In the genomic region with DNA sequence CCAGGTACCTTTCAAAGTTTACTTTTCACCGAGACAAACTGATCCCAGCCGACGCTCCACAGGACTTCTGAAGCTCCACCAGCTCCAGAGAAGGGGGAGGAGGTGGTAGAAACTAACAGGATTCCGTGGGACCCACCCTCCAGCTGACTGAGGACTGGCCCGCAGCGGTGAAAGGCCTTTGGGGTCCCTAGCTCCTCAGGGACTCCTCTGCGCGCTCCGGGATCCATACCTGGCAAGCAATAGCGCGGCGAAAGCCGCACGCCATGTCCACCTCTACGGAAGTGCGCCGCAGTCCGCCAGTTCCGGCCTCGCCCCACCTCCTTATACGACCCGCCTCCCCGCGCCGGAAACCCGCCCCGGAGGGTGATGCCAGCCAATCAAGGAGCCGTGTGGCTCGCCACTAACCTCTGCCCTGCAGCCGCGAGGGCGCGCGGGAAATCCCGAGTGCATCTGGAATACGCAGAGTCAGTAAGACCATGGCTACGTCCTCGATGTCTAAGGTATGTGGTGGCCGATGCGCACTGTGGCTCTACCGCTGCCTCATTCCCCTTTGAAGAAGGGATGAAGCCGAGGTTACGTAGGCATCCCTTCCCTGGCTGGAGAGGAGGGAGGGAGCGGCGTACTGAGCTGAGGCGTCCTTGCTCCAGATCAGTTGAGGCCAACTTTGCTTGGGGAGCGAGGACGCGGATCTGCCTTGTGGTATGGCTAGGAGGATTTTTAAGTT, we compare ENCODE assay signal across 1 cellular context.
TF ChIP-seq lines count a peak whose summit lies in the region.

A gene (plus strand): TSS at position 443 of the 724 bp plus-strand sequence. CDS start 34 bp downstream, at position 477.
A gene with protein sequence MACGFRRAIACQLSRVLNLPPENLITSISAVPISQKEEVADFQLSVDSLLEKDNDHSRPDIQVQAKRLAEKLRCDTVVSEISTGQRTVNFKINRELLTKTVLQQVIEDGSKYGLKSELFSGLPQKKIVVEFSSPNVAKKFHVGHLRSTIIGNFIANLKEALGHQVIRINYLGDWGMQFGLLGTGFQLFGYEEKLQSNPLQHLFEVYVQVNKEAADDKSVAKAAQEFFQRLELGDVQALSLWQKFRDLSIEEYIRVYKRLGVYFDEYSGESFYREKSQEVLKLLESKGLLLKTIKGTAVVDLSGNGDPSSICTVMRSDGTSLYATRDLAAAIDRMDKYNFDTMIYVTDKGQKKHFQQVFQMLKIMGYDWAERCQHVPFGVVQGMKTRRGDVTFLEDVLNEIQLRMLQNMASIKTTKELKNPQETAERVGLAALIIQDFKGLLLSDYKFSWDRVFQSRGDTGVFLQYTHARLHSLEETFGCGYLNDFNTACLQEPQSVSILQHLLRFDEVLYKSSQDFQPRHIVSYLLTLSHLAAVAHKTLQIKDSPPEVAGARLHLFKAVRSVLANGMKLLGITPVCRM (minus strand): TSS at position 295 of the 724 bp plus-strand sequence. CDS start 30 bp downstream, at position 265.

TF ChIP-seq in K562, 482 proteins besides CTCF, POLR2A, EP300 and RAD21 (continued from another document and continues in another):
- TF ChIP-seq, protein P1, sequence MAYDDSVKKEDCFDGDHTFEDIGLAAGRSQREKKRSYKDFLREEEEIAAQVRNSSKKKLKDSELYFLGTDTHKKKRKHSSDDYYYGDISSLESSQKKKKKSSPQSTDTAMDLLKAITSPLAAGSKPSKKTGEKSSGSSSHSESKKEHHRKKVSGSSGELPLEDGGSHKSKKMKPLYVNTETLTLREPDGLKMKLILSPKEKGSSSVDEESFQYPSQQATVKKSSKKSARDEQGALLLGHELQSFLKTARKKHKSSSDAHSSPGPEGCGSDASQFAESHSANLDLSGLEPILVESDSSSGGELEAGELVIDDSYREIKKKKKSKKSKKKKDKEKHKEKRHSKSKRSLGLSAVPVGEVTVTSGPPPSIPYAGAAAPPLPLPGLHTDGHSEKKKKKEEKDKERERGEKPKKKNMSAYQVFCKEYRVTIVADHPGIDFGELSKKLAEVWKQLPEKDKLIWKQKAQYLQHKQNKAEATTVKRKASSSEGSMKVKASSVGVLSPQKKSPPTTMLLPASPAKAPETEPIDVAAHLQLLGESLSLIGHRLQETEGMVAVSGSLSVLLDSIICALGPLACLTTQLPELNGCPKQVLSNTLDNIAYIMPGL (CRISPR knock-in tag; IDR thresholded peaks at IDR 0.05): no peak
- peak in 1 of 2 experiments; percentile 85; a peak in 2 of 4 replicates for TF ChIP-seq HDAC1 (IDR thresholded peaks at IDR 0.05)
- peak in 1 of 2 experiments; percentile 88; a peak in 2 of 4 replicates for TF ChIP-seq TEAD1 (CRISPR knock-in tag; IDR thresholded peaks at IDR 0.05)
- TF ChIP-seq, protein P2, sequence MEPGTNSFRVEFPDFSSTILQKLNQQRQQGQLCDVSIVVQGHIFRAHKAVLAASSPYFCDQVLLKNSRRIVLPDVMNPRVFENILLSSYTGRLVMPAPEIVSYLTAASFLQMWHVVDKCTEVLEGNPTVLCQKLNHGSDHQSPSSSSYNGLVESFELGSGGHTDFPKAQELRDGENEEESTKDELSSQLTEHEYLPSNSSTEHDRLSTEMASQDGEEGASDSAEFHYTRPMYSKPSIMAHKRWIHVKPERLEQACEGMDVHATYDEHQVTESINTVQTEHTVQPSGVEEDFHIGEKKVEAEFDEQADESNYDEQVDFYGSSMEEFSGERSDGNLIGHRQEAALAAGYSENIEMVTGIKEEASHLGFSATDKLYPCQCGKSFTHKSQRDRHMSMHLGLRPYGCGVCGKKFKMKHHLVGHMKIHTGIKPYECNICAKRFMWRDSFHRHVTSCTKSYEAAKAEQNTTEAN (CRISPR knock-in tag; IDR thresholded peaks at IDR 0.05): peak; percentile 61; the same call in 1 of the 2 replicates
- TF ChIP-seq MAFK (IDR thresholded peaks at IDR 0.05; ENCODE audit: low read length): no peak; the same call in 1 of the 2 replicates
- TF ChIP-seq BCL6 (CRISPR knock-in tag; IDR thresholded peaks at IDR 0.05): no peak
- TF ChIP-seq ZNF217 (CRISPR knock-in tag; IDR thresholded peaks at IDR 0.05): no peak
- TF ChIP-seq ZNF140 (CRISPR knock-in tag; IDR thresholded peaks at IDR 0.05): no peak
- no peak; the same call in 1 of the 2 replicates for TF ChIP-seq ZBED1 (IDR thresholded peaks at IDR 0.05)
- TF ChIP-seq CCAR2 (IDR thresholded peaks at IDR 0.05; ENCODE audit: low read depth, low read length): no peak
- TF ChIP-seq ZNF212 (CRISPR knock-in tag; IDR thresholded peaks at IDR 0.05): no peak
- peak; percentile 78 for TF ChIP-seq ZNF143 (CRISPR knock-in tag; IDR thresholded peaks at IDR 0.05)
- TF ChIP-seq KDM1A (IDR thresholded peaks at IDR 0.05): no peak
- TF ChIP-seq L3MBTL2 (IDR thresholded peaks at IDR 0.05): peak; percentile 80
- TF ChIP-seq POLR2AphosphoS2 (IDR thresholded peaks at IDR 0.05; ENCODE audit: low read length): peak; percentile 46; the same call in 1 of the 2 replicates
- TF ChIP-seq EP400 (IDR thresholded peaks at IDR 0.05): peak; percentile 97
- TF ChIP-seq SMARCB1 (IDR thresholded peaks at IDR 0.05; ENCODE audit: insufficient read length, low read depth): no peak
- peak; percentile 87 for TF ChIP-seq ETV5 (CRISPR knock-in tag; IDR thresholded peaks at IDR 0.05; ENCODE audit: low read depth)
- no peak for TF ChIP-seq ZNF354B (CRISPR knock-in tag; IDR thresholded peaks at IDR 0.05)
- TF ChIP-seq ZNF408 (CRISPR knock-in tag; IDR thresholded peaks at IDR 0.05; ENCODE audit: low read depth): no peak
- TF ChIP-seq SIX5 (IDR thresholded peaks at IDR 0.05; ENCODE audit: borderline replicate concordance in 1 of 2, insufficient read depth in 1 of 2, low read depth in 1 of 2, low read length in 2 of 2): no peak
- TF ChIP-seq NCOA1 (IDR thresholded peaks at IDR 0.05; ENCODE audit: low read depth): no peak
- TF ChIP-seq NFXL1 (CRISPR knock-in tag; IDR thresholded peaks at IDR 0.05): no peak
- TF ChIP-seq ZEB2 (IDR thresholded peaks at IDR 0.05): no peak
- TF ChIP-seq HLTF (IDR thresholded peaks at IDR 0.05): no peak
- TF ChIP-seq MYBL2 (IDR thresholded peaks at IDR 0.05; ENCODE audit: low read depth): no peak
- no peak for TF ChIP-seq MYBL2 (CRISPR knock-in tag; IDR thresholded peaks at IDR 0.05; ENCODE audit: borderline replicate concordance)
- peak; percentile 31; the same call in 1 of the 2 replicates for TF ChIP-seq NFIC (IDR thresholded peaks at IDR 0.05)
- TF ChIP-seq ZNF253 (CRISPR knock-in tag; conservative IDR thresholded peaks at IDR 0.05): no peak
- no peak for TF ChIP-seq MEF2D (tag; conservative IDR thresholded peaks at IDR 0.05; ENCODE audit: low read depth)
- no peak for TF ChIP-seq NCOA6 (IDR thresholded peaks at IDR 0.05)
- TF ChIP-seq MTA3 (IDR thresholded peaks at IDR 0.05; ENCODE audit: borderline replicate concordance): peak; percentile 89
- TF ChIP-seq ZNF583 (CRISPR knock-in tag; IDR thresholded peaks at IDR 0.05): no peak
- TF ChIP-seq, protein P3, sequence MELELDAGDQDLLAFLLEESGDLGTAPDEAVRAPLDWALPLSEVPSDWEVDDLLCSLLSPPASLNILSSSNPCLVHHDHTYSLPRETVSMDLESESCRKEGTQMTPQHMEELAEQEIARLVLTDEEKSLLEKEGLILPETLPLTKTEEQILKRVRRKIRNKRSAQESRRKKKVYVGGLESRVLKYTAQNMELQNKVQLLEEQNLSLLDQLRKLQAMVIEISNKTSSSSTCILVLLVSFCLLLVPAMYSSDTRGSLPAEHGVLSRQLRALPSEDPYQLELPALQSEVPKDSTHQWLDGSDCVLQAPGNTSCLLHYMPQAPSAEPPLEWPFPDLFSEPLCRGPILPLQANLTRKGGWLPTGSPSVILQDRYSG (tag; conservative IDR thresholded peaks at IDR 0.05; ENCODE audit: low read depth): no peak
- TF ChIP-seq, protein P4, sequence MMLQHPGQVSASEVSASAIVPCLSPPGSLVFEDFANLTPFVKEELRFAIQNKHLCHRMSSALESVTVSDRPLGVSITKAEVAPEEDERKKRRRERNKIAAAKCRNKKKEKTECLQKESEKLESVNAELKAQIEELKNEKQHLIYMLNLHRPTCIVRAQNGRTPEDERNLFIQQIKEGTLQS (IDR thresholded peaks at IDR 0.05): no peak
- TF ChIP-seq, protein P4 (CRISPR knock-in tag; conservative IDR thresholded peaks at IDR 0.05): no peak
- 0 out of 2 replicates have a peak, but pooled peaks have one; percentile 53 for TF ChIP-seq GTF2E2 (tag; IDR thresholded peaks at IDR 0.05)
- TF ChIP-seq, protein P5, sequence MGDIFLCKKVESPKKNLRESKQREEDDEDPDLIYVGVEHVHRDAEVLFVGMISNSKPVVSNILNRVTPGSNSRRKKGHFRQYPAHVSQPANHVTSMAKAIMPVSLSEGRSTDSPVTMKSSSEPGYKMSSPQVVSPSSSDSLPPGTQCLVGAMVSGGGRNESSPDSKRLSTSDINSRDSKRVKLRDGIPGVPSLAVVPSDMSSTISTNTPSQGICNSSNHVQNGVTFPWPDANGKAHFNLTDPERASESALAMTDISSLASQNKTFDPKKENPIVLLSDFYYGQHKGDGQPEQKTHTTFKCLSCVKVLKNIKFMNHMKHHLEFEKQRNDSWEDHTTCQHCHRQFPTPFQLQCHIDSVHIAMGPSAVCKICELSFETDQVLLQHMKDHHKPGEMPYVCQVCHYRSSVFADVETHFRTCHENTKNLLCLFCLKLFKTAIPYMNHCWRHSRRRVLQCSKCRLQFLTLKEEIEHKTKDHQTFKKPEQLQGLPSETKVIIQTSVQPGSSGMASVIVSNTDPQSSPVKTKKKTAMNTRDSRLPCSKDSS (IDR thresholded peaks at IDR 0.05; ENCODE audit: low read depth, partially characterized antibody): no peak
- TF ChIP-seq RCOR1 (IDR thresholded peaks at IDR 0.05; ENCODE audit: borderline replicate concordance in 1 of 2, low read depth in 2 of 2, low read length in 2 of 2): peak in 1 of 2 experiments; percentile 53; a peak in 1 of 4 replicates
- TF ChIP-seq FIP1L1 (IDR thresholded peaks at IDR 0.05; ENCODE audit: low read depth, low read length, poor library complexity, severe bottlenecking): no peak
- peak; percentile 82 for TF ChIP-seq TAF9B (IDR thresholded peaks at IDR 0.05; ENCODE audit: partially characterized antibody)
- TF ChIP-seq SAP30 (IDR thresholded peaks at IDR 0.05; ENCODE audit: borderline replicate concordance, insufficient read depth, low read depth, low read length, poor library complexity, severe bottlenecking): peak; percentile 76
- TF ChIP-seq JUN (IDR thresholded peaks at IDR 0.05; ENCODE audit: borderline replicate concordance, low read depth, low read length): no peak
- no peak for TF ChIP-seq JUN (CRISPR knock-in tag; IDR thresholded peaks at IDR 0.05; ENCODE audit: borderline replicate concordance)
- TF ChIP-seq PHF20 (IDR thresholded peaks at IDR 0.05; ENCODE audit: partially characterized antibody): peak; percentile 53
- no peak for TF ChIP-seq SNRNP70 (optimal IDR thresholded peaks at IDR 0.05; ENCODE audit: low read depth, low read length)
- no peak for TF ChIP-seq TBL1XR1 (IDR thresholded peaks at IDR 0.05; ENCODE audit: low read length in 2 of 2)
- no peak for TF ChIP-seq NCOA2 (IDR thresholded peaks at IDR 0.05; ENCODE audit: partially characterized antibody in 2 of 2)
- TF ChIP-seq, protein P6, sequence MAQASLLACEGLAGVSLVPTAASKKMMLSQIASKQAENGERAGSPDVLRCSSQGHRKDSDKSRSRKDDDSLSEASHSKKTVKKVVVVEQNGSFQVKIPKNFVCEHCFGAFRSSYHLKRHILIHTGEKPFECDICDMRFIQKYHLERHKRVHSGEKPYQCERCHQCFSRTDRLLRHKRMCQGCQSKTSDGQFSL (CRISPR knock-in tag; IDR thresholded peaks at IDR 0.05): no peak; the same call in none of the 2 replicates
- TF ChIP-seq, protein P6 (tag; IDR thresholded peaks at IDR 0.05): no peak
- TF ChIP-seq ZKSCAN8 (CRISPR knock-in tag; IDR thresholded peaks at IDR 0.05): no peak
- TF ChIP-seq GABPB1 (CRISPR knock-in tag; IDR thresholded peaks at IDR 0.05): peak; percentile 95
- TF ChIP-seq, protein P7, sequence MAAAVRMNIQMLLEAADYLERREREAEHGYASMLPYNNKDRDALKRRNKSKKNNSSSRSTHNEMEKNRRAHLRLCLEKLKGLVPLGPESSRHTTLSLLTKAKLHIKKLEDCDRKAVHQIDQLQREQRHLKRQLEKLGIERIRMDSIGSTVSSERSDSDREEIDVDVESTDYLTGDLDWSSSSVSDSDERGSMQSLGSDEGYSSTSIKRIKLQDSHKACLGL (CRISPR knock-in tag; IDR thresholded peaks at IDR 0.05; ENCODE audit: borderline replicate concordance, poor library complexity, severe bottlenecking): no peak
- no peak for TF ChIP-seq GATA2 (CRISPR knock-in tag; IDR thresholded peaks at IDR 0.05)
- TF ChIP-seq, protein P8, sequence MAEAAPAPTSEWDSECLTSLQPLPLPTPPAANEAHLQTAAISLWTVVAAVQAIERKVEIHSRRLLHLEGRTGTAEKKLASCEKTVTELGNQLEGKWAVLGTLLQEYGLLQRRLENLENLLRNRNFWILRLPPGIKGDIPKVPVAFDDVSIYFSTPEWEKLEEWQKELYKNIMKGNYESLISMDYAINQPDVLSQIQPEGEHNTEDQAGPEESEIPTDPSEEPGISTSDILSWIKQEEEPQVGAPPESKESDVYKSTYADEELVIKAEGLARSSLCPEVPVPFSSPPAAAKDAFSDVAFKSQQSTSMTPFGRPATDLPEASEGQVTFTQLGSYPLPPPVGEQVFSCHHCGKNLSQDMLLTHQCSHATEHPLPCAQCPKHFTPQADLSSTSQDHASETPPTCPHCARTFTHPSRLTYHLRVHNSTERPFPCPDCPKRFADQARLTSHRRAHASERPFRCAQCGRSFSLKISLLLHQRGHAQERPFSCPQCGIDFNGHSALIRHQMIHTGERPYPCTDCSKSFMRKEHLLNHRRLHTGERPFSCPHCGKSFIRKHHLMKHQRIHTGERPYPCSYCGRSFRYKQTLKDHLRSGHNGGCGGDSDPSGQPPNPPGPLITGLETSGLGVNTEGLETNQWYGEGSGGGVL (CRISPR knock-in tag; IDR thresholded peaks at IDR 0.05): no peak
- TF ChIP-seq, protein P9, sequence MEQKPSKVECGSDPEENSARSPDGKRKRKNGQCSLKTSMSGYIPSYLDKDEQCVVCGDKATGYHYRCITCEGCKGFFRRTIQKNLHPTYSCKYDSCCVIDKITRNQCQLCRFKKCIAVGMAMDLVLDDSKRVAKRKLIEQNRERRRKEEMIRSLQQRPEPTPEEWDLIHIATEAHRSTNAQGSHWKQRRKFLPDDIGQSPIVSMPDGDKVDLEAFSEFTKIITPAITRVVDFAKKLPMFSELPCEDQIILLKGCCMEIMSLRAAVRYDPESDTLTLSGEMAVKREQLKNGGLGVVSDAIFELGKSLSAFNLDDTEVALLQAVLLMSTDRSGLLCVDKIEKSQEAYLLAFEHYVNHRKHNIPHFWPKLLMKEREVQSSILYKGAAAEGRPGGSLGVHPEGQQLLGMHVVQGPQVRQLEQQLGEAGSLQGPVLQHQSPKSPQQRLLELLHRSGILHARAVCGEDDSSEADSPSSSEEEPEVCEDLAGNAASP (IDR thresholded peaks at IDR 0.05): no peak
- TF ChIP-seq CREM (IDR thresholded peaks at IDR 0.05; ENCODE audit: low read depth): peak; percentile 85
- TF ChIP-seq RUNX1 (IDR thresholded peaks at IDR 0.05; ENCODE audit: low read depth): 0 out of 2 replicates have a peak, but pooled peaks have one; percentile 37
- no peak for TF ChIP-seq SREBF2 (CRISPR knock-in tag; IDR thresholded peaks at IDR 0.05)
